10 cellular contexts compared by ENCODE assay signal in the genomic region with DNA sequence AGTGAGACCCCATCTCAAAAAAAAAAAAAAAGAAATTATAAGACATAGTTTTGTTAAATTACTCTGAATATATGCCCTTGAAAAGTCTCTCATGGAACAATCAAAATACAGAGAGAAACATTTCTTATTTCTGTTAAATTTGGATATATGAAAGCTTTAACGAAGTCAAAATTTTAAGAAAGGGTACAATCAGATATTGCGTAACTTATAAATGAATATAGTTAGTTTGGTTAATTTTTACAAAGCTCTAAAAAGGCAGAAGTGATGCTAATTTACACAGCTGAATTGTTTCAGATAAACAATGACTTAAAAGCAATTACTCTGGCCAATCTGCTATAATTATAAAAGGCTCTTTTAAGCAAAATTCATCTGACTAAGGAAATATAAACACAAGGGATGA.
"Had no signal": no experiment of that assay in that cellular context is flagged by ENCODE, and none has a peak within 500 bp of the region (broad histone marks: within the 10 kb centered on the region; RNA-seq: fewer than 3 reads in every experiment).

No MANE protein-coding gene starts in this region.

- H3K36me3 ChIP-seq: HAP-1 had no signal

- H3K4me3 ChIP-seq: GM23248, GM23338, HAP-1 had no signal

- FAIRE-seq: H54 had no signal

- H3K9ac ChIP-seq: GM23248 had no signal

- H2AFZ ChIP-seq: GM23248, GM23338 had no signal

- H3K27ac ChIP-seq: GM23248 had no signal

- H3K4me2 ChIP-seq: GM23338 had no signal

- H3K9me3 ChIP-seq: HAP-1 had no signal

- H3K4me1 ChIP-seq: HAP-1 had no signal

- ATAC-seq: GM23338, HCT116 had no signal

- DNase-seq: GM23248, GOT3, H7, H9, HCEC 1CT, HFFc6 had no signal
